25 cellular contexts compared by ENCODE assay signal in the genomic region with DNA sequence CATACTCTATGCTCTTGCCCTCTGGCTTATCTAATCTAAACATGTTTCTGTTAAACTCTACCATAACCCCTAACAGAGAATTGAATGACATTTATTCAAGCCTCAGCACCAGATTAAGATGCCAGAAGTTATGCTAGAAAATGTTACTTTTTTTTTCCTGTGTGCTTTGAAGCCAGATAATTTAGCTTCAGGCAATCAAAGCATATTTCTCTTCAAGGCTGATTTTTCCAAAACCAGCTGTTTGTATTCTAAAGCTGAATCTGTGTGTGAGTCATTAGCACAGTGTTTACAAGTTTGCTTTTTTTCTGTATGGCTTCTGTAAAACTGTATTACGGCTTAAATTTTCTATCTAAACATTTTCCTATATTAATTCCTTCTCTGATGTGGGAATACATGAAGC.
A peak's percentile ranks its signal among the peaks of the same experiment; 100 is the strongest.
DNase-seq lines count a peak whose midpoint lies in the region; ATAC-seq lines count a peak whose summit lies in the region.
"Had no signal": no experiment of that assay in that cellular context is flagged by ENCODE, and none has a peak within 500 bp of the region (broad histone marks: within the 10 kb centered on the region; RNA-seq: fewer than 3 reads in every experiment).

No MANE protein-coding gene starts in this region.

- H2BK12ac ChIP-seq in mesenchymal stem cell (ENCODE audit: low read length in 2 of 2), result no peak overlapping the region

- H3K27me3 Mint-ChIP-seq in T-helper 2 cell treated with Interferon-gamma antibody and Interleukin-4, amounts not matched to agents 5 μg/mL and 100 μg/mL, for 36 hours (ENCODE audit: low read depth), result no peaks in the 10 kb centered on the region
- H3K27me3 Mint-ChIP-seq: CD4-positive, CD25-positive, alpha-beta regulatory T cell had no signal

- no peak overlapping the region for H3K9ac ChIP-seq in mesenchymal stem cell (ENCODE audit: low read length)
- H3K9ac ChIP-seq: GM23248 had no signal

- peak; percentile 35 for DNase-seq in COLO829 (ENCODE audit: low spot score)
- peak; percentile 65 for DNase-seq in NCI-H226
- peak; percentile 2 for DNase-seq in amniotic epithelial cell (ENCODE audit: low read depth)
- peak; percentile 62 for DNase-seq in mesenchymal stem cell
- no peak for DNase-seq in T-helper 2 cell treated with Interferon-gamma antibody and Interleukin-4, amounts not matched to agents 5 μg/mL and 100 μg/mL, for 36 hours (ENCODE audit: low spot score)
- DNase-seq: CD4-positive, CD25-positive, alpha-beta regulatory T cell; COR-L47; DMS79; GM23248; NCI-H1092 treated with DMSO at 0.1 percent for 48 hours; NCI-H146; NCI-H2029 treated with DMSO at 0.1 percent for 48 hours; NCI-H2171; NCI-H526; PC-9 had no signal

- H3K9me3 Mint-ChIP-seq in T-helper 2 cell treated with Interferon-gamma antibody and Interleukin-4, amounts not matched to agents 5 μg/mL and 100 μg/mL, for 36 hours, result peaks cover 52% of the 10 kb centered on the region

- no peaks in the 10 kb centered on the region for H3K27me3 ChIP-seq in mesenchymal stem cell (ENCODE audit: control insufficient read depth in 1 of 2, insufficient read depth in 1 of 2, low read length in 2 of 2)

- H3K4me1 Mint-ChIP-seq in T-helper 2 cell treated with Interferon-gamma antibody and Interleukin-4, amounts not matched to agents 5 μg/mL and 100 μg/mL, for 36 hours (ENCODE audit: low read depth), result no peaks in the 10 kb centered on the region
- H3K4me1 Mint-ChIP-seq: CD4-positive, CD25-positive, alpha-beta regulatory T cell had no signal

- no peak overlapping the region for H3K4me3 Mint-ChIP-seq in T-helper 2 cell treated with Interferon-gamma antibody and Interleukin-4, amounts not matched to agents 5 μg/mL and 100 μg/mL, for 36 hours
- H3K4me3 Mint-ChIP-seq: CD4-positive, CD25-positive, alpha-beta regulatory T cell had no signal

- no peak overlapping the region for H2AK5ac ChIP-seq in mesenchymal stem cell (ENCODE audit: low read length, severe bottlenecking)

- H3K9me3 ChIP-seq in mesenchymal stem cell (ENCODE audit: control insufficient read depth, low read length), result no peaks in the 10 kb centered on the region
- H3K9me3 ChIP-seq: HAP-1 had no signal

- H2BK5ac ChIP-seq in mesenchymal stem cell (ENCODE audit: low read depth, low read length, poor library complexity, severe bottlenecking), result no peak overlapping the region

- no peak overlapping the region for H4K8ac ChIP-seq in mesenchymal stem cell (ENCODE audit: low read length)

- H3K23ac ChIP-seq in mesenchymal stem cell (ENCODE audit: low read length in 2 of 2), result no peak overlapping the region

- ATAC-seq in GM21381 (IDR thresholded peaks at IDR 0.05; ENCODE audit: unreplicated experiment) (no peak), HG02870 (IDR thresholded peaks at IDR 0.05; ENCODE audit: unreplicated experiment) (no peak), HG02840 (IDR thresholded peaks at IDR 0.05; ENCODE audit: low FRiP score, unreplicated experiment) (no peak)
- ATAC-seq: GM12878, HepG2, K562, SK-N-SH treated with all-trans-retinoic acid at 6 μM for 48 hours had no signal

- H3K14ac ChIP-seq in mesenchymal stem cell (ENCODE audit: low read length in 2 of 2), result no peak overlapping the region

- no peak overlapping the region for H2BK120ac ChIP-seq in mesenchymal stem cell (ENCODE audit: low read depth, low read length)

- no CpG with 5 or more reads among the region's 1 CpG for WGBS in mesenchymal stem cell

- H3K36me3 Mint-ChIP-seq in T-helper 2 cell treated with Interferon-gamma antibody and Interleukin-4, amounts not matched to agents 5 μg/mL and 100 μg/mL, for 36 hours (ENCODE audit: low read depth), result no peaks in the 10 kb centered on the region
- H3K36me3 Mint-ChIP-seq: CD4-positive, CD25-positive, alpha-beta regulatory T cell had no signal

- no peak overlapping the region for H2BK15ac ChIP-seq in mesenchymal stem cell (ENCODE audit: low read depth, poor library complexity, severe bottlenecking)

- H3K36me3 ChIP-seq in mesenchymal stem cell (ENCODE audit: control insufficient read depth in 1 of 2, insufficient read depth in 2 of 2, low read depth in 1 of 2, low read length in 2 of 2), result no peaks in the 10 kb centered on the region
- H3K36me3 ChIP-seq: HAP-1 had no signal

- H3K4ac ChIP-seq in mesenchymal stem cell (ENCODE audit: low read depth in 1 of 2, low read length in 2 of 2), result no peak overlapping the region

- no peak overlapping the region for H2AFZ ChIP-seq in mesenchymal stem cell (ENCODE audit: low read depth, low read length)
- H2AFZ ChIP-seq: GM23248, PC-9 had no signal

- H3K4me2 ChIP-seq in mesenchymal stem cell (ENCODE audit: low read length, poor library complexity, severe bottlenecking), result no peak overlapping the region
- H3K4me2 ChIP-seq: PC-9 had no signal

- no peak overlapping the region for H3K18ac ChIP-seq in mesenchymal stem cell (ENCODE audit: low read depth in 1 of 2, low read length in 2 of 2)

- no peak overlapping the region for H3K27ac Mint-ChIP-seq in T-helper 2 cell treated with Interferon-gamma antibody and Interleukin-4, amounts not matched to agents 5 μg/mL and 100 μg/mL, for 36 hours
- H3K27ac Mint-ChIP-seq: CD4-positive, CD25-positive, alpha-beta regulatory T cell had no signal

- no peaks in the 10 kb centered on the region for H3K79me1 ChIP-seq in mesenchymal stem cell (replicated peaks; ENCODE audit: low read length, poor library complexity, severe bottlenecking)

- no peak overlapping the region for H3K4me3 ChIP-seq in mesenchymal stem cell (ENCODE audit: insufficient read depth in 1 of 2, low read depth in 1 of 2, low read length in 2 of 2)
- H3K4me3 ChIP-seq: GM12878, GM23248, HAP-1, K562, PC-9 had no signal

- H3K27ac ChIP-seq in mesenchymal stem cell (ENCODE audit: low read length, poor library complexity, severe bottlenecking), result no peak overlapping the region
- H3K27ac ChIP-seq: GM23248, HL-60, PC-9, RWPE1 had no signal

- H3K4me1 ChIP-seq in mesenchymal stem cell (ENCODE audit: control insufficient read depth, insufficient read depth, low read depth, low read length), result no peaks in the 10 kb centered on the region
- H3K4me1 ChIP-seq: HAP-1 had no signal

- H4K91ac ChIP-seq in mesenchymal stem cell (ENCODE audit: low read length), result no peak overlapping the region
